Comparison of ENCODE assay signal across 11 cellular contexts in the genomic region with DNA sequence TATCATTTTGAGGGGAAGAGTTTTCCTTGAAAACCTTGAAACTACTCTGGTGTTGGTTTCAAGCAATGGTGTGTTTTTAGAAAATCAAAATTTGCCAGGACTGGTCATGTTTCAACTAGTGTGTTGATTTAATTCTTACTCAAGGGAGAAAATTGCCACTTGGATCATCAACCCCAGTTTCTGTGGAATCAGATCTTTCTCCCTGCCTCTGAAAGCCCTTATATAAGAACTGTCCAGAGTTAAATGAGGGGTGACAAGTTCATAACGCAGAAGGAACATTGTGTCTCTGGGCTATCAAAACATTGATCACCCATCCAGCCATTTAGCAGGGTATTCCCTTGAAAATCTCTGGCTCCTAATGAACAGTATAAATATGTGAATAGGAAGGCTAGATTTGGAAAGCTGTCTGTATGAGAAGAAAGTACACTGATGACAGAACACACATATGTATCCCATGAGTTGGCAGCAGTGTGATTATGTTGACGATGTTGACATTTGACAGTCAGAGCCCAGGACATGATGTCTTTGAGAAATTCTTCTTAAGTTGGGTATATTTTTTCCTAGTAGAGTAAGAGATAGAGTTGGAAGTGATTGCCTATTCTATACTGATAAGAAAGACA. TPM values are rescaled to one million over a fixed set of nuclear protein-coding genes. Genes with fewer than 3 reads are reported as not detected.
DNase-seq lines count a peak whose midpoint lies in the region; ATAC-seq and TF ChIP-seq lines count a peak whose summit lies in the region.
"Had no signal": no experiment of that assay in that cellular context is flagged by ENCODE, and none has a peak within 500 bp of the region (broad histone marks: within the 10 kb centered on the region; RNA-seq: fewer than 3 reads in every experiment).

No MANE protein-coding gene starts in this region.

- no peak for DNase-seq in left ventricle myocardium inferior
- DNase-seq in right atrium auricular region (ENCODE audit: low spot score): no peak
- DNase-seq in body of pancreas: peak in 1 of 4 donors; percentile 13
- DNase-seq in nephron progenitor cell: no peak
- no peak for DNase-seq in NCI-H2196 (lab: John Stamatoyannopoulos, UW; ENCODE audit: unreplicated experiment)
- no peak for DNase-seq in stimulated activated CD4-positive, alpha-beta T cell treated with anti-CD3 and anti-CD28 coated beads, Interleukin-2, amount 100 ng/mL, for 24 hours
- DNase-seq in SIG-M5 treated with dmso at 0.1 percent for 504 hours (lab: John Stamatoyannopoulos, UW; ENCODE audit: unreplicated experiment): no peak
- DNase-seq: effector CD8-positive, alpha-beta T cell; left cardiac atrium had no signal

- H3K9me3 ChIP-seq in left ventricle myocardium inferior (replicated peaks) (no peaks in the 10 kb centered on the region), right atrium auricular region (no peaks in the 10 kb centered on the region), body of pancreas (no peaks in the 10 kb centered on the region)

- H3K27me3 ChIP-seq in left ventricle myocardium inferior (ENCODE audit: low read depth) (no peaks in the 10 kb centered on the region), right atrium auricular region (no peaks in the 10 kb centered on the region), body of pancreas (no peaks in the 10 kb centered on the region)

- ATAC-seq in body of pancreas (peak; percentile 55), GM19467 (IDR thresholded peaks at IDR 0.05; ENCODE audit: unreplicated experiment) (no peak)

- TF ChIP-seq POLR2A in body of pancreas (IDR thresholded peaks at IDR 0.05): no peak

- peaks cover 18% of the 10 kb centered on the region for H3K4me1 Mint-ChIP-seq in nephron progenitor cell

- TF ChIP-seq CTCF in left ventricle myocardium inferior (IDR thresholded peaks at IDR 0.05; ENCODE audit: borderline replicate concordance) (no peak), right atrium auricular region (IDR thresholded peaks at IDR 0.05) (no peak), body of pancreas (IDR thresholded peaks at IDR 0.05) (no peak), nephron progenitor cell (IDR thresholded peaks at IDR 0.05) (no peak)

- peak overlapping the region; percentile 9 for H3K27ac ChIP-seq in left ventricle myocardium inferior (replicated peaks)
- peak overlapping the region in 1 of 2 donors; percentile 22 for H3K27ac ChIP-seq in right atrium auricular region
- peak overlapping the region; percentile 58 to 91 (median 72) for H3K27ac ChIP-seq in body of pancreas

- H3K4me3 ChIP-seq in left ventricle myocardium inferior (no peak overlapping the region), right atrium auricular region (no peak overlapping the region), body of pancreas (no peak overlapping the region)

- H3K27me3 Mint-ChIP-seq in nephron progenitor cell (ENCODE audit: low read depth, poor library complexity): no peaks in the 10 kb centered on the region

- intact Hi-C loops in left ventricle myocardium inferior (cut with micrococcal nuclease) (no loop called here), body of pancreas (cut with DNase I) (no loop called here)

- no peaks in the 10 kb centered on the region for H3K9me3 Mint-ChIP-seq in nephron progenitor cell
- H3K9me3 Mint-ChIP-seq: H9 had no signal

- H3K36me3 ChIP-seq in left ventricle myocardium inferior (no peaks in the 10 kb centered on the region), right atrium auricular region (no peaks in the 10 kb centered on the region), body of pancreas (replicated peaks in 1 of 2; ENCODE audit: insufficient read depth in 1 of 2, low read depth in 2 of 2) (no peaks in the 10 kb centered on the region)

- WGBS in body of pancreas, 2 donors: 27 to 53% methylated on average over 2 of the region's 2 CpGs

- H3K27ac Mint-ChIP-seq in nephron progenitor cell: peak overlapping the region; percentile 27
- H3K27ac Mint-ChIP-seq: H9 had no signal

- H3K4me3 Mint-ChIP-seq in nephron progenitor cell: no peak overlapping the region
- H3K4me3 Mint-ChIP-seq: H9 had no signal

- no peaks in the 10 kb centered on the region for H3K36me3 Mint-ChIP-seq in nephron progenitor cell (ENCODE audit: low read depth)

- H3K4me1 ChIP-seq in left ventricle myocardium inferior (peaks cover 28% of the 10 kb centered on the region), right atrium auricular region (peaks cover 0 to 25% of the 10 kb centered on the region in 2 donors), body of pancreas (peaks cover 49% of the 10 kb centered on the region)

RNA-seq across cellular contexts. Expression of a gene that starts 43.5 kb away (rescaled TPM):
- total RNA-seq in left ventricle myocardium inferior: 17.2 TPM
- total RNA-seq in right atrium auricular region: 10 to 100 TPM; 17.4 to 18.7 TPM
- total RNA-seq in body of pancreas: 10 to 100 TPM; 11.9 TPM
